In the genomic region with DNA sequence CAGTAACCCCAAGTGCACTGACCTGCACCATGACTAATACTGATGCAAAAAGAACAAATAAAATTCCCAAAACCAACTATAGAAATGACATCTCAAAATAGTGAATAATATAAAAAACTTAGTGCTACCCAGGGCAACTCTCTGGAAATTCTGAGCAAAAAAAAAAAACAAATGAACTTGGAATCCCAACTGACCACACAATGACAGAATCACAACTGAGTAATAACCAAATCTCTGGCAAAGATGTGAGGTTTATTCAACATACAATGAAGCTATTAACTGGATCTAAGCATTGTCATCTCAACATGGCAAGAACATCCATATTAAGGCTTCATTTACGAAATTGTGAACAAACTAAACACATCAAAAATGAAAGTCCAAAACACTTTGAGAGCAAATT, we compare ENCODE assay signal across 1 cellular context.
TF ChIP-seq lines count a peak whose summit lies in the region.

No MANE protein-coding gene starts in this region.

TF ChIP-seq in IMR-90, 13 proteins besides CTCF, POLR2A, EP300 and RAD21:
- TF ChIP-seq ELK1 (IDR thresholded peaks at IDR 0.05; ENCODE audit: borderline replicate concordance, low read depth, low read length) = no peak
- no peak for TF ChIP-seq FOS (IDR thresholded peaks at IDR 0.05; ENCODE audit: low read depth, low read length)
- no peak for TF ChIP-seq RFX5 (IDR thresholded peaks at IDR 0.05; ENCODE audit: low read depth, low read length)
- TF ChIP-seq, protein P1, sequence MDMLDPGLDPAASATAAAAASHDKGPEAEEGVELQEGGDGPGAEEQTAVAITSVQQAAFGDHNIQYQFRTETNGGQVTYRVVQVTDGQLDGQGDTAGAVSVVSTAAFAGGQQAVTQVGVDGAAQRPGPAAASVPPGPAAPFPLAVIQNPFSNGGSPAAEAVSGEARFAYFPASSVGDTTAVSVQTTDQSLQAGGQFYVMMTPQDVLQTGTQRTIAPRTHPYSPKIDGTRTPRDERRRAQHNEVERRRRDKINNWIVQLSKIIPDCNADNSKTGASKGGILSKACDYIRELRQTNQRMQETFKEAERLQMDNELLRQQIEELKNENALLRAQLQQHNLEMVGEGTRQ (IDR thresholded peaks at IDR 0.05; ENCODE audit: low read depth, low read length) = no peak
- no peak for TF ChIP-seq MAZ (IDR thresholded peaks at IDR 0.05; ENCODE audit: borderline replicate concordance, low read depth, low read length)
- TF ChIP-seq MAFK (IDR thresholded peaks at IDR 0.05; ENCODE audit: low read depth, low read length) = no peak
- TF ChIP-seq BHLHE40 (IDR thresholded peaks at IDR 0.05; ENCODE audit: low read depth, low read length) = no peak
- no peak for TF ChIP-seq CEBPB (IDR thresholded peaks at IDR 0.05; ENCODE audit: low read depth, low read length)
- TF ChIP-seq MXI1 (IDR thresholded peaks at IDR 0.05; ENCODE audit: borderline replicate concordance, low read depth, low read length) = no peak
- no peak for TF ChIP-seq CHD1 (IDR thresholded peaks at IDR 0.05; ENCODE audit: low read depth, low read length)
- TF ChIP-seq RCOR1 (IDR thresholded peaks at IDR 0.05; ENCODE audit: insufficient replicate concordance, low read length) = no peak
